In the genomic region with DNA sequence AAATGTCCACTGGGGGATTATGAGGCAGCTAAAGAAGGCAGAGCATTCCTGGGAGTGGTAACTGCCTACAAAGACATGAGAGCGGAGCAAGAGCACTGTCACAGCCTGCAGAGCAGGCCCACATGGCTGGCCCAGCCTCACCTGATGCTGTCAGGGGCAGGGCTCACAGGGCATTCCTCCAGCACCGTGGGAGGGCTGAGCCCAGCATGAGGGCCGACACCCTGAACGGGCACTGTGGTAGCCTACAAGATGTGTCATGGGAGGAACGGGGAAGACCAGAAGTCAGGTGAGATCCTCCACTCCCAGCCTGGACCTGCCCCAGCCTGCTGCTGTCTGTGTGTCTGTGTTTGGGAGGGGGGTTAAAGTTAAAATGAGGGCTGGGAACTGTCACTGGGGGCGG, we compare ENCODE assay signal across 11 cellular contexts. TPM values are rescaled to one million over a fixed set of nuclear protein-coding genes. Genes with fewer than 3 reads are reported as not detected.
DNase-seq lines count a peak whose midpoint lies in the region; ATAC-seq and TF ChIP-seq lines count a peak whose summit lies in the region.
"Had no signal": no experiment of that assay in that cellular context is flagged by ENCODE, and none has a peak within 500 bp of the region (broad histone marks: within the 10 kb centered on the region; RNA-seq: fewer than 3 reads in every experiment).

No MANE protein-coding gene starts in this region.

- DNase-seq in cardiac muscle cell (ENCODE audit: low read depth in 1 of 2, low spot score in 1 of 2): no peak
- no peak for DNase-seq in cardiac septum (ENCODE audit: low spot score)
- no peak for DNase-seq in breast epithelium (ENCODE audit: low spot score in 2 of 2)
- peak; percentile 66 for DNase-seq in mucosa of gallbladder (ENCODE audit: low spot score)
- DNase-seq in upper lobe of right lung: no peak
- DNase-seq in erythroblast (lab: John Stamatoyannopoulos, UW): no peak
- no peak for DNase-seq in NCI-H2107 treated with DMSO at 0.1 percent for 48 hours (lab: John Stamatoyannopoulos, UW; ENCODE audit: unreplicated experiment)
- DNase-seq: activated CD4-positive, alpha-beta T cell treated with anti-CD3 and anti-CD28 coated beads for 1 hour; caudate nucleus; occipital lobe had no signal

- H3K4me3 ChIP-seq in cardiac muscle cell (no peak overlapping the region), breast epithelium (no peak overlapping the region), upper lobe of right lung (no peak overlapping the region)

- TF ChIP-seq CTCF in cardiac muscle cell (IDR thresholded peaks at IDR 0.05; ENCODE audit: low read depth, low read length): no peak
- TF ChIP-seq CTCF in breast epithelium (IDR thresholded peaks at IDR 0.05): no peak
- no peak for TF ChIP-seq CTCF in upper lobe of right lung (IDR thresholded peaks at IDR 0.05)

- peaks cover 77% of the 10 kb centered on the region for H3K4me1 ChIP-seq in cardiac muscle cell (ENCODE audit: low read depth)
- H3K4me1 ChIP-seq in breast epithelium: peaks cover 0 to 31% of the 10 kb centered on the region in 2 donors
- peaks cover 93% of the 10 kb centered on the region for H3K4me1 ChIP-seq in upper lobe of right lung

- H3K27me3 ChIP-seq in cardiac muscle cell (no peaks in the 10 kb centered on the region), breast epithelium (no peaks in the 10 kb centered on the region), upper lobe of right lung (no peaks in the 10 kb centered on the region)

- H3K9me3 ChIP-seq in cardiac muscle cell (ENCODE audit: low read depth) (no peaks in the 10 kb centered on the region), breast epithelium (no peaks in the 10 kb centered on the region), upper lobe of right lung (no peaks in the 10 kb centered on the region)

- ATAC-seq in upper lobe of right lung (no peak), GM18907 (IDR thresholded peaks at IDR 0.05; ENCODE audit: unreplicated experiment) (no peak)

- TF ChIP-seq POLR2A in breast epithelium (IDR thresholded peaks at IDR 0.05) (no peak), erythroblast (IDR thresholded peaks at IDR 0.05; ENCODE audit: low read length) (no peak)

- H3K27ac ChIP-seq in cardiac muscle cell: peak overlapping the region; percentile 84
- H3K27ac ChIP-seq in breast epithelium: peak overlapping the region; percentile 62 to 75
- peak overlapping the region; percentile 75 for H3K27ac ChIP-seq in upper lobe of right lung

- H3K36me3 ChIP-seq in cardiac muscle cell: no peaks in the 10 kb centered on the region
- no peaks in the 10 kb centered on the region for H3K36me3 ChIP-seq in breast epithelium
- H3K36me3 ChIP-seq in upper lobe of right lung: no peaks in the 10 kb centered on the region

- intact Hi-C loops in cardiac septum (cut with DNase I) (no loop called here), breast epithelium (cut with DNase I; ENCODE audit: low total_unique reads) (no loop called here), upper lobe of right lung (cut with DNase I) (no loop called here)

RNA-seq across cellular contexts. Expression of a gene that starts 30.1 kb away (rescaled TPM):
- total RNA-seq in cardiac muscle cell (43.9 and 53.8 TPM in 2 replicates), cardiac septum (35.6 TPM), breast epithelium (10 to 100 TPM; 27.0 to 50.2 (median 43.9) TPM), mucosa of gallbladder (50.0 TPM), upper lobe of right lung (42.1 TPM)
- 73.1 and 78.4 TPM in 2 replicates for polyA plus RNA-seq in cardiac muscle cell

RNA-seq across cellular contexts. Expression of a gene that starts 33.0 kb away (rescaled TPM):
- total RNA-seq in cardiac muscle cell (10.6 and 14.2 TPM in 2 replicates), cardiac septum (14.2 TPM), breast epithelium (10 to 100 TPM; 16.8 to 58.3 (median 54.4) TPM), mucosa of gallbladder (150 TPM), upper lobe of right lung (116 TPM)
- 7.8 and 8.3 TPM in 2 replicates for polyA plus RNA-seq in cardiac muscle cell
